In the genomic region with DNA sequence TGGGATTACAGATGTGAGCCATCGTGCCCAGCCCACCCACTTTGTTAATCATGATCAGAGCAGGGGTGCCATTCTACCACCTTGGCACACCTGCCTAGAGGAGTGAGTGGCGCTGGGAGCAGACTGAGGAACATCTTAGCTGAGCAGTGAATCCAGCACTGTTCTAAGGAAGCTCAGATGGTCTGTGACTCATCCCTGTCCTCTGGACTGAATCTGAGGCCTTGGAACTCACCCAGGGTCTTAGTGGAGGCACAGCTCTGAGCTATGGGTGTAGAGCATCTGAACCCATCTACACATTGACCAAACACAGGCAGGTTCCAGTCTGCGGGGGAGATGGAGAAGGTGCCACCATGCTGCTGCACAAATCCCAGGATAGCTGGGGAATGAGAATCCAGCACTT, we compare ENCODE assay signal across 14 cellular contexts. TPM values are rescaled to one million over a fixed set of nuclear protein-coding genes. Genes with fewer than 3 reads are reported as not detected.
DNase-seq lines count a peak whose midpoint lies in the region; ATAC-seq, FAIRE-seq and TF ChIP-seq lines count a peak whose summit lies in the region.
"Had no signal": no experiment of that assay in that cellular context is flagged by ENCODE, and none has a peak within 500 bp of the region (broad histone marks: within the 10 kb centered on the region; RNA-seq: fewer than 3 reads in every experiment).

No MANE protein-coding gene starts in this region.

- H3K4me3 Mint-ChIP-seq in CD4-positive, alpha-beta memory T cell = no peak overlapping the region
- H3K4me3 Mint-ChIP-seq: T-helper 2 cell treated with Interferon-gamma antibody and Interleukin-4, amounts not matched to agents 5 μg/mL and 100 μg/mL, for 36 hours had no signal

- DNase-seq in BJ (ENCODE audit: low read depth) (peak; percentile 27), NCI-H226 (peak; percentile 57), bronchial epithelial cell (ENCODE audit: low read depth) (peak; percentile 37), mucosa of descending colon (peak in 1 of 3 donors; percentile 25), 8988T (no peak), cerebellar cortex (ENCODE audit: low spot score) (no peak)
- DNase-seq in CD4-positive, alpha-beta memory T cell = no peak
- DNase-seq: Caco-2, NCI-H2029 had no signal

- POLR2A ChIA-PET in BJ (lab: Charles Lee) = no interaction called here
- POLR2A ChIA-PET in CD4-positive, alpha-beta memory T cell (lab: Charles Lee; ENCODE audit: partially characterized antibody) = interaction anchor here (1.0 to 12.0 kb wide), 3 partner anchors 14 to 249 kb away, joined by 3 to 221 read pairs (median 5); a partner anchor contains a TSS

- peaks cover 19 to 33% of the 10 kb centered on the region in 2 donors for H3K36me3 Mint-ChIP-seq in CD4-positive, alpha-beta memory T cell

- no peaks in the 10 kb centered on the region for H3K9me3 ChIP-seq in mucosa of descending colon
- H3K9me3 ChIP-seq in CD4-positive, alpha-beta memory T cell (ENCODE audit: control insufficient read depth in 1 of 2, low read length in 2 of 2) = no peaks in the 10 kb centered on the region
- H3K9me3 ChIP-seq: Caco-2 had no signal

- FAIRE-seq in bronchial epithelial cell (lab: Jason Lieb, UNC) = no peak
- FAIRE-seq: keratinocyte had no signal

- CTCF ChIA-PET in BJ (lab: Yijun Ruan, JAX) = interaction anchor here (0.9 to 2.4 kb wide), 3 partner anchors 11 to 18 kb away, joined by 3 to 15 read pairs (median 4); a partner anchor contains a TSS
- CTCF ChIA-PET in CD4-positive, alpha-beta memory T cell (lab: Charles Lee; ENCODE audit: partially characterized antibody) = interaction anchor here (0.9 to 5.9 kb wide), 10 partner anchors 8 to 250 kb away, joined by 3 to 151 read pairs (median 7); a partner anchor contains a TSS

- TF ChIP-seq CTCF in BJ (IDR thresholded peaks at IDR 0.05; ENCODE audit: insufficient read depth, low read depth, low read length) (no peak), bronchial epithelial cell (IDR thresholded peaks at IDR 0.05; ENCODE audit: insufficient read depth, low read length, severe bottlenecking) (no peak), mucosa of descending colon (IDR thresholded peaks at IDR 0.05) (no peak)

- peak; percentile 20 for ATAC-seq in mucosa of descending colon
- no peak for ATAC-seq in GM21367 (IDR thresholded peaks at IDR 0.05; ENCODE audit: unreplicated experiment)

- peak overlapping the region in 3 of 7 donors; percentile 27 to 59 (median 35) for H3K27ac Mint-ChIP-seq in CD4-positive, alpha-beta memory T cell
- H3K27ac Mint-ChIP-seq: T-helper 2 cell treated with Interferon-gamma antibody and Interleukin-4, amounts not matched to agents 5 μg/mL and 100 μg/mL, for 36 hours had no signal

- H3K36me3 ChIP-seq in BJ (ENCODE audit: control insufficient read depth, insufficient read depth, low read length) (peaks cover 16% of the 10 kb centered on the region), bronchial epithelial cell (ENCODE audit: control insufficient read depth, insufficient read depth, low read length) (peaks cover 14% of the 10 kb centered on the region), mucosa of descending colon (ENCODE audit: low read depth) (no peaks in the 10 kb centered on the region)
- H3K36me3 ChIP-seq in CD4-positive, alpha-beta memory T cell (ENCODE audit: insufficient read depth, low read length) = peaks cover 31% of the 10 kb centered on the region

- no peaks in the 10 kb centered on the region for H3K27me3 Mint-ChIP-seq in CD4-positive, alpha-beta memory T cell

- no peaks in the 10 kb centered on the region for H3K4me1 ChIP-seq in mucosa of descending colon (ENCODE audit: low read depth)
- peaks cover 19% of the 10 kb centered on the region for H3K4me1 ChIP-seq in CD4-positive, alpha-beta memory T cell (ENCODE audit: insufficient read depth, low read length)
- H3K4me1 ChIP-seq: Caco-2 had no signal

- H3K27ac ChIP-seq in CD4-positive, alpha-beta memory T cell (ENCODE audit: low read depth, low read length) = no peak overlapping the region

- H3K27me3 ChIP-seq in BJ (ENCODE audit: control insufficient read depth, insufficient read depth, low read length) = no peaks in the 10 kb centered on the region
- H3K27me3 ChIP-seq in bronchial epithelial cell (ENCODE audit: control insufficient read depth, insufficient read depth, low read length) = no peaks in the 10 kb centered on the region
- H3K27me3 ChIP-seq in CD4-positive, alpha-beta memory T cell (ENCODE audit: insufficient read depth, low read length) = no peaks in the 10 kb centered on the region

- intact Hi-C loops in mucosa of descending colon (cut with DNase I, micrococcal nuclease) = no loop called here
- intact Hi-C loops in CD4-positive, alpha-beta memory T cell (cut with micrococcal nuclease) = no loop called here

- no peaks in the 10 kb centered on the region for H3K9me3 Mint-ChIP-seq in CD4-positive, alpha-beta memory T cell
- H3K9me3 Mint-ChIP-seq: T-helper 2 cell treated with Interferon-gamma antibody and Interleukin-4, amounts not matched to agents 5 μg/mL and 100 μg/mL, for 36 hours had no signal

- H3K4me1 Mint-ChIP-seq in CD4-positive, alpha-beta memory T cell = peaks cover 18 to 41% (median 32%) of the 10 kb centered on the region in 4 donors

- H3K4me3 ChIP-seq in BJ (ENCODE audit: low read depth, low read length) = no peak overlapping the region
- no peak overlapping the region for H3K4me3 ChIP-seq in bronchial epithelial cell (ENCODE audit: low read depth, low read length)
- H3K4me3 ChIP-seq in mucosa of descending colon = no peak overlapping the region
- H3K4me3 ChIP-seq in CD4-positive, alpha-beta memory T cell (ENCODE audit: low read length in 2 of 2) = no peak overlapping the region
- H3K4me3 ChIP-seq: smooth muscle cell had no signal

RNA-seq across cellular contexts. Expression of a gene that starts 14.9 kb away (rescaled TPM):
- polyA plus RNA-seq in BJ (2011; rRNA removed) = 22.3 and 34.9 TPM in 2 replicates
- 17.0 and 20.0 TPM in 2 replicates for polyA minus RNA-seq in BJ (2011; rRNA and poly(A)+ RNA removed)
- total RNA-seq in bronchial epithelial cell (26.3 and 31.9 TPM in 2 replicates), mucosa of descending colon (10 to 100 TPM; 15.7 to 32.8 (median 25.9) TPM)
- 10 to 100 TPM; 18.4 to 20.7 TPM for total RNA-seq in CD4-positive, alpha-beta memory T cell
- polyA plus RNA-seq in CD4-positive, alpha-beta memory T cell = 10 to 100 TPM; 16.2 to 18.6 TPM

RNA-seq across cellular contexts. Expression of a gene that starts 17.5 kb away (rescaled TPM):
- 61.2 and 96.8 TPM in 2 replicates for polyA plus RNA-seq in BJ (2011; rRNA removed)
- polyA minus RNA-seq in BJ (2011; rRNA and poly(A)+ RNA removed) = 110 and 116 TPM in 2 replicates
- total RNA-seq in bronchial epithelial cell = 5.5 and 7.3 TPM in 2 replicates
- total RNA-seq in mucosa of descending colon = 10 to 100 TPM; 62.7 to 77.2 (median 74.1) TPM
- 100 to 1,000 TPM in 1 of 2 experiments, 10 to 100 TPM in 1; 99.4 to 103 TPM for total RNA-seq in CD4-positive, alpha-beta memory T cell
- 100 to 1,000 TPM; 124 to 228 TPM for polyA plus RNA-seq in CD4-positive, alpha-beta memory T cell
- polyA plus RNA-seq: neural cell had no signal

RNA-seq across cellular contexts. Expression of a gene that starts 25.9 kb away (rescaled TPM):
- 103 and 145 TPM in 2 replicates for polyA plus RNA-seq in BJ (2011; rRNA removed)
- 228 and 396 TPM in 2 replicates for polyA minus RNA-seq in BJ (2011; rRNA and poly(A)+ RNA removed)
- 59.8 and 66.6 TPM in 2 replicates for total RNA-seq in bronchial epithelial cell
- 10 to 100 TPM; 53.7 to 69.7 (median 60.6) TPM for total RNA-seq in mucosa of descending colon
- 100 to 1,000 TPM; 109 to 112 TPM for total RNA-seq in CD4-positive, alpha-beta memory T cell
- 10 to 100 TPM; 31.9 to 51.8 TPM for polyA plus RNA-seq in CD4-positive, alpha-beta memory T cell

RNA-seq across cellular contexts. Expression of a gene that starts 32.2 kb away (rescaled TPM):
- 24.4 and 54.6 TPM in 2 replicates for polyA plus RNA-seq in BJ (2011; rRNA removed)
- 53.3 and 74.6 TPM in 2 replicates for polyA minus RNA-seq in BJ (2011; rRNA and poly(A)+ RNA removed)
- total RNA-seq in bronchial epithelial cell (60.8 and 86.9 TPM in 2 replicates), mucosa of descending colon (10 to 100 TPM; 56.1 to 74.8 (median 72.5) TPM)
- total RNA-seq in CD4-positive, alpha-beta memory T cell = 10 to 100 TPM; 87.1 to 87.4 TPM
- polyA plus RNA-seq in CD4-positive, alpha-beta memory T cell = 10 to 100 TPM; 27.7 to 43.8 TPM

Comparison
In these comparisons a context has a peak if more than half of its experiments do, and no peak if none do; other contexts are left out.
1. DNase-seq: peak in BJ (single experiment), NCI-H226 (single experiment) and bronchial epithelial cell (single experiment); none in 8988T (single experiment), CD4-positive, alpha-beta memory T cell (0 of 5) and cerebellar cortex (single experiment).